In genomic region chr6:144876689-144877088, GRCh38 we compare ENCODE assay signal across 6 cellular contexts.
"Had no signal": no experiment of that assay in that cellular context is flagged by ENCODE, and none has a peak within 500 bp of the region (broad histone marks: within the 10 kb centered on the region; RNA-seq: fewer than 3 reads in every experiment).

No MANE protein-coding gene starts in this region.

- H3K27ac ChIP-seq: HL-60 had no signal

- FAIRE-seq: HTR-8/SVneo, K562 had no signal

- H3K4me3 ChIP-seq: K562 had no signal

- ATAC-seq: K562 had no signal

- DNase-seq: IMR-90, KBM-7, KG1 had no signal
